20 cellular contexts compared by ENCODE assay signal in genomic region chr3:12997387-12997786, GRCh38.
"Had no signal": no experiment of that assay in that cellular context is flagged by ENCODE, and none has a peak within 500 bp of the region (broad histone marks: within the 10 kb centered on the region; RNA-seq: fewer than 3 reads in every experiment).

No MANE protein-coding gene starts in this region.

- H3K9me3 Mint-ChIP-seq: activated CD4-positive, alpha-beta T cell treated with anti-CD3 and anti-CD28 coated beads, Interleukin-2, amount 10 ng/mL, durations not matched to agents 24 days and 14 days; activated T-helper 1 cell treated with anti-CD3 and anti-CD28 coated beads, Interleukin-12 subunit alpha, Interleukin-12 subunit beta, Interleukin-2, Interleukin-4 antibody, amounts not matched to agents 30 ng/mL and 10 ng/mL and 1 ng/mL, durations not matched to agents 14 hours and 24 hours and 36 hours; naive B cell; stimulated activated memory B cell treated with anti-CD40 and anti-IgM and Interleukin-4, amounts not matched to agents 10 μg/mL and 1 μg/mL and 100 μg/mL, for 72 hours had no signal

- H3K9me3 ChIP-seq: gastrocnemius medialis, mucosa of descending colon, testis, upper lobe of left lung had no signal

- ATAC-seq: esophagus mucosa; gastrocnemius medialis; left ventricle myocardium superior; mucosa of descending colon; sciatic nerve; SK-N-SH treated with all-trans-retinoic acid at 6 μM for 48 hours; stimulated activated memory B cell treated with anti-CD40 and anti-IgM and Interleukin-4, amounts not matched to agents 10 μg/mL and 1 μg/mL and 100 μg/mL, for 72 hours had no signal

- H3K27me3 Mint-ChIP-seq: activated CD4-positive, alpha-beta T cell treated with anti-CD3 and anti-CD28 coated beads, Interleukin-2, amount 10 ng/mL, durations not matched to agents 24 days and 14 days; naive B cell; stimulated activated memory B cell treated with anti-CD40 and anti-IgM and Interleukin-4, amounts not matched to agents 10 μg/mL and 1 μg/mL and 100 μg/mL, for 72 hours had no signal

- DNase-seq: activated CD4-positive, alpha-beta T cell treated with anti-CD3 and anti-CD28 coated beads, Interleukin-2, amount 10 ng/mL, durations not matched to agents 24 days and 14 days; activated CD8-positive, alpha-beta memory T cell treated with anti-CD3 and anti-CD28 coated beads, Interleukin-2, amount 50 U/mL, for 4 hours; effector CD4-positive, alpha-beta T cell; gastrocnemius medialis; head of caudate nucleus; kidney glomerular epithelial cell; left ventricle myocardium superior; mesenchymal stem cell; mucosa of descending colon; naive B cell; stimulated activated CD4-positive, alpha-beta T cell treated with anti-CD3 and anti-CD28 coated beads, Interleukin-4, amount 100 ng/mL, for 24 hours; testis; upper lobe of left lung had no signal

- H3K27me3 ChIP-seq: gastrocnemius medialis, testis, upper lobe of left lung had no signal

- H3K4me3 ChIP-seq: gastrocnemius medialis, mucosa of descending colon, smooth muscle cell, testis, upper lobe of left lung had no signal

- H3K27ac Mint-ChIP-seq: activated CD4-positive, alpha-beta T cell treated with anti-CD3 and anti-CD28 coated beads, Interleukin-2, amount 10 ng/mL, durations not matched to agents 24 days and 14 days; activated T-helper 1 cell treated with anti-CD3 and anti-CD28 coated beads, Interleukin-12 subunit alpha, Interleukin-12 subunit beta, Interleukin-2, Interleukin-4 antibody, amounts not matched to agents 30 ng/mL and 10 ng/mL and 1 ng/mL, durations not matched to agents 14 hours and 24 hours and 36 hours had no signal

- H3K4me3 Mint-ChIP-seq: activated CD4-positive, alpha-beta T cell treated with anti-CD3 and anti-CD28 coated beads, Interleukin-2, amount 10 ng/mL, durations not matched to agents 24 days and 14 days; activated T-helper 1 cell treated with anti-CD3 and anti-CD28 coated beads, Interleukin-12 subunit alpha, Interleukin-12 subunit beta, Interleukin-2, Interleukin-4 antibody, amounts not matched to agents 30 ng/mL and 10 ng/mL and 1 ng/mL, durations not matched to agents 14 hours and 24 hours and 36 hours; stimulated activated memory B cell treated with anti-CD40 and anti-IgM and Interleukin-4, amounts not matched to agents 10 μg/mL and 1 μg/mL and 100 μg/mL, for 72 hours had no signal

- H3K27ac ChIP-seq: gastrocnemius medialis, parathyroid adenoma, testis had no signal

- H3K36me3 ChIP-seq: gastrocnemius medialis, upper lobe of left lung had no signal
